8 cellular contexts compared by ENCODE assay signal in genomic region chr12:57899010-57899662, GRCh38. TPM values are rescaled to one million over a fixed set of nuclear protein-coding genes. Genes with fewer than 3 reads are reported as not detected.
DNase-seq lines count a peak whose midpoint lies in the region; TF ChIP-seq lines count a peak whose summit lies in the region.

No MANE protein-coding gene starts in this region.

- no peaks in the 10 kb centered on the region for H3K36me3 ChIP-seq in HEK293 (ENCODE audit: control insufficient read depth in 2 of 2, insufficient read depth in 1 of 2, low read length in 2 of 2)

- POLR2A ChIA-PET in HEK293 (lab: Yijun Ruan, JAX): interaction anchor here (1.8 kb wide), 1 partner anchor 54 kb away, joined by 6 read pairs; no protein-coding TSS in a partner anchor

- CTCF ChIA-PET in HEK293 (lab: Yijun Ruan, JAX): interaction anchor here (0.6 to 2.2 kb wide), 8 partner anchors 34 to 441 kb away, joined by 3 to 6 read pairs (median 3); no protein-coding TSS in a partner anchor

- H3K27ac Mint-ChIP-seq in activated T-cell treated with anti-CD3 and anti-CD28 coated beads, Interleukin-2, amount 50 U/mL, for 24 hours: peak overlapping the region; percentile 97
- no peak overlapping the region for H3K27ac Mint-ChIP-seq in progenitor cell of endocrine pancreas

- H3K36me3 Mint-ChIP-seq in activated T-cell treated with anti-CD3 and anti-CD28 coated beads, Interleukin-2, amount 50 U/mL, for 24 hours (ENCODE audit: low read depth): no peaks in the 10 kb centered on the region
- H3K36me3 Mint-ChIP-seq in progenitor cell of endocrine pancreas (ENCODE audit: insufficient read depth): no peaks in the 10 kb centered on the region

- H3K4me3 Mint-ChIP-seq in activated T-cell treated with anti-CD3 and anti-CD28 coated beads, Interleukin-2, amount 50 U/mL, for 24 hours: peak overlapping the region; percentile 64
- no peak overlapping the region for H3K4me3 Mint-ChIP-seq in progenitor cell of endocrine pancreas (ENCODE audit: low read depth)

- peaks cover 60% of the 10 kb centered on the region for H3K4me1 Mint-ChIP-seq in activated T-cell treated with anti-CD3 and anti-CD28 coated beads, Interleukin-2, amount 50 U/mL, for 24 hours (ENCODE audit: low read depth)
- H3K4me1 Mint-ChIP-seq in progenitor cell of endocrine pancreas (ENCODE audit: low read depth): peaks cover 16% of the 10 kb centered on the region

- no peaks in the 10 kb centered on the region for H3K9me3 Mint-ChIP-seq in activated T-cell treated with anti-CD3 and anti-CD28 coated beads, Interleukin-2, amount 50 U/mL, for 24 hours
- H3K9me3 Mint-ChIP-seq in progenitor cell of endocrine pancreas (ENCODE audit: low read depth): no peaks in the 10 kb centered on the region

- H3K27ac ChIP-seq in HEK293 (ENCODE audit: extremely low read depth, low read depth, low read length): no peak overlapping the region

- H3K4me3 ChIP-seq in GM12865 (ENCODE audit: low read depth, low read length) (peak overlapping the region; percentile 19), HEK293 (ENCODE audit: low read depth, low read length) (no peak overlapping the region), fibroblast of pulmonary artery (replicated peaks; ENCODE audit: low read depth, low read length) (no peak overlapping the region)

- H3K27me3 Mint-ChIP-seq in activated T-cell treated with anti-CD3 and anti-CD28 coated beads, Interleukin-2, amount 50 U/mL, for 24 hours: no peaks in the 10 kb centered on the region
- H3K27me3 Mint-ChIP-seq in progenitor cell of endocrine pancreas: peaks cover 41% of the 10 kb centered on the region

- DNase-seq in GM12865 (ENCODE audit: low read depth): peak; percentile 94
- DNase-seq in NCI-H226: peak; percentile 77
- DNase-seq in activated T-cell treated with anti-CD3 and anti-CD28 coated beads, Interleukin-2, amount 50 U/mL, for 24 hours: peak; percentile 85
- DNase-seq in fibroblast of pulmonary artery (ENCODE audit: low read depth): peak; percentile 53
- peak; percentile 67 for DNase-seq in stimulated activated CD4-positive, alpha-beta T cell treated with anti-CD3 and anti-CD28 coated beads, Interleukin-15, amount 100 ng/mL, for 48 hours (ENCODE audit: low read depth in 2 of 2)
- DNase-seq in NOMO-1 treated with DMSO at 0.1 percent for 48 hours (lab: John Stamatoyannopoulos, UW; ENCODE audit: unreplicated experiment): no peak
- DNase-seq in progenitor cell of endocrine pancreas (ENCODE audit: low spot score, unreplicated experiment): no peak

- TF ChIP-seq CTCF in GM12865 (IDR thresholded peaks at IDR 0.05; ENCODE audit: insufficient read depth, low read depth, low read length, missing control alignments): no peak
- no peak for TF ChIP-seq CTCF in HEK293 (tag by site-specific recombination; IDR thresholded peaks at IDR 0.05)
- TF ChIP-seq CTCF in fibroblast of pulmonary artery (IDR thresholded peaks at IDR 0.05; ENCODE audit: low read length, missing control alignments): no peak
- no peak for TF ChIP-seq CTCF in progenitor cell of endocrine pancreas (IDR thresholded peaks at IDR 0.05; ENCODE audit: unreplicated experiment)

- H3K4me1 ChIP-seq in HEK293 (ENCODE audit: control insufficient read depth, insufficient read depth, low read length): peaks cover 11% of the 10 kb centered on the region

- H3K9me3 ChIP-seq in HEK293 (ENCODE audit: control insufficient read depth, insufficient read depth, low read depth, low read length): no peaks in the 10 kb centered on the region

TF ChIP-seq in HEK293, 187 proteins besides CTCF, POLR2A, EP300 and RAD21:
- TF ChIP-seq ZNF335 (tag by site-specific recombination; conservative IDR thresholded peaks at IDR 0.05) (peak; percentile 16; the same call in 1 of the 2 replicates), ZNF266 (tag by site-specific recombination; IDR thresholded peaks at IDR 0.05; ENCODE audit: low read depth) (no peak)

RNA-seq across cellular contexts. Expression of gene ATP23, which starts 42.2 kb away (rescaled TPM):
- total RNA-seq in progenitor cell of endocrine pancreas: 6.0 and 6.6 TPM in 2 replicates

RNA-seq across cellular contexts. Expression of gene CTDSP2, which starts 52.6 kb away (rescaled TPM):
- total RNA-seq in progenitor cell of endocrine pancreas: 134 and 145 TPM in 2 replicates

Comparison
In these comparisons a context has a peak if more than half of its experiments do, and no peak if none do; other contexts are left out.
1. DNase-seq: peak in GM12865 (single experiment), NCI-H226 (single experiment), activated T-cell treated with anti-CD3 and anti-CD28 coated beads, Interleukin-2, amount 50 U/mL, for 24 hours (single experiment), fibroblast of pulmonary artery (single experiment) and stimulated activated CD4-positive, alpha-beta T cell treated with anti-CD3 and anti-CD28 coated beads, Interleukin-15, amount 100 ng/mL, for 48 hours (2 of 2); none in NOMO-1 treated with DMSO at 0.1 percent for 48 hours (single experiment) and progenitor cell of endocrine pancreas (single experiment).